Comparison of ENCODE assay signal across 17 cellular contexts in genomic region chr7:31917256-31917655, GRCh38.
A peak's percentile ranks its signal among the peaks of the same experiment; 100 is the strongest.
DNase-seq lines count a peak whose midpoint lies in the region; ATAC-seq, FAIRE-seq and TF ChIP-seq lines count a peak whose summit lies in the region.
"Had no signal": no experiment of that assay in that cellular context is flagged by ENCODE, and none has a peak within 500 bp of the region (broad histone marks: within the 10 kb centered on the region; RNA-seq: fewer than 3 reads in every experiment).

No MANE protein-coding gene starts in this region.

- no peak overlapping the region for H3K4me3 Mint-ChIP-seq in astrocyte (ENCODE audit: unreplicated experiment)
- no peak overlapping the region for H3K4me3 Mint-ChIP-seq in activated naive CD8-positive, alpha-beta T cell treated with anti-CD3 and anti-CD28 coated beads, Interleukin-2, amount 50 U/mL, for 24 hours
- H3K4me3 Mint-ChIP-seq: CD14-positive monocyte; CD4-positive, alpha-beta memory T cell; H9 had no signal

- ATAC-seq in HG03439 (IDR thresholded peaks at IDR 0.05; ENCODE audit: unreplicated experiment) (no peak), HG03432 (IDR thresholded peaks at IDR 0.05; ENCODE audit: unreplicated experiment) (no peak)
- ATAC-seq in activated naive CD8-positive, alpha-beta T cell treated with anti-CD3 and anti-CD28 coated beads, Interleukin-2, amount 50 U/mL, for 24 hours = no peak
- ATAC-seq: A549 had no signal

- H3K27me3 Mint-ChIP-seq in astrocyte (ENCODE audit: low read depth, unreplicated experiment) = no peaks in the 10 kb centered on the region
- no peaks in the 10 kb centered on the region for H3K27me3 Mint-ChIP-seq in activated naive CD8-positive, alpha-beta T cell treated with anti-CD3 and anti-CD28 coated beads, Interleukin-2, amount 50 U/mL, for 24 hours
- H3K27me3 Mint-ChIP-seq: CD4-positive, alpha-beta memory T cell had no signal

- H3K4me1 ChIP-seq in astrocyte (ENCODE audit: insufficient read depth, low read length) = no peaks in the 10 kb centered on the region
- H3K4me1 ChIP-seq: BLaER1 had no signal

- FAIRE-seq in astrocyte (lab: Jason Lieb, UNC) = no peak
- FAIRE-seq: A549, H1 had no signal

- H3K27me3 ChIP-seq in astrocyte (ENCODE audit: insufficient read depth, low read length) = no peaks in the 10 kb centered on the region
- H3K27me3 ChIP-seq: BLaER1 had no signal

- H3K36me3 ChIP-seq in astrocyte (ENCODE audit: insufficient read depth, low read length) = no peaks in the 10 kb centered on the region
- H3K36me3 ChIP-seq: BLaER1 had no signal

- H3K27ac Mint-ChIP-seq in astrocyte (ENCODE audit: unreplicated experiment) = no peak overlapping the region
- no peak overlapping the region for H3K27ac Mint-ChIP-seq in activated naive CD8-positive, alpha-beta T cell treated with anti-CD3 and anti-CD28 coated beads, Interleukin-2, amount 50 U/mL, for 24 hours
- H3K27ac Mint-ChIP-seq: CD4-positive, alpha-beta memory T cell; H9 had no signal

- H3K9ac ChIP-seq in astrocyte (ENCODE audit: low read length) = no peak overlapping the region
- H3K9ac ChIP-seq: BLaER1 had no signal

- no peak for TF ChIP-seq CTCF in astrocyte (IDR thresholded peaks at IDR 0.05; ENCODE audit: insufficient read depth, low read depth, low read length)

- H3K9me3 Mint-ChIP-seq in astrocyte (ENCODE audit: unreplicated experiment) = no peaks in the 10 kb centered on the region
- peaks cover 4% of the 10 kb centered on the region for H3K9me3 Mint-ChIP-seq in activated naive CD8-positive, alpha-beta T cell treated with anti-CD3 and anti-CD28 coated beads, Interleukin-2, amount 50 U/mL, for 24 hours
- H3K9me3 Mint-ChIP-seq: H9 had no signal

- no peaks in the 10 kb centered on the region for H4K20me1 ChIP-seq in astrocyte (ENCODE audit: insufficient read depth, low read length)
- H4K20me1 ChIP-seq: BLaER1 had no signal

- no peak overlapping the region for H3K4me2 ChIP-seq in astrocyte (ENCODE audit: low read length)
- H3K4me2 ChIP-seq: A549, BLaER1 had no signal

- no peak overlapping the region for H2AFZ ChIP-seq in astrocyte (ENCODE audit: low read depth, low read length)

- no peaks in the 10 kb centered on the region for H3K36me3 Mint-ChIP-seq in astrocyte (ENCODE audit: low read depth, unreplicated experiment)
- no peaks in the 10 kb centered on the region for H3K36me3 Mint-ChIP-seq in activated naive CD8-positive, alpha-beta T cell treated with anti-CD3 and anti-CD28 coated beads, Interleukin-2, amount 50 U/mL, for 24 hours (ENCODE audit: low read depth)
- H3K36me3 Mint-ChIP-seq: CD14-positive monocyte; CD4-positive, alpha-beta memory T cell had no signal

- H3K9me3 ChIP-seq in astrocyte (ENCODE audit: insufficient read depth, low read depth, low read length) = no peaks in the 10 kb centered on the region
- H3K9me3 ChIP-seq: A549, BLaER1 had no signal

- peaks cover 9% of the 10 kb centered on the region for H3K4me1 Mint-ChIP-seq in astrocyte (ENCODE audit: low read depth, unreplicated experiment)
- H3K4me1 Mint-ChIP-seq in activated naive CD8-positive, alpha-beta T cell treated with anti-CD3 and anti-CD28 coated beads, Interleukin-2, amount 50 U/mL, for 24 hours = no peaks in the 10 kb centered on the region
- H3K4me1 Mint-ChIP-seq: CD14-positive monocyte; CD4-positive, alpha-beta memory T cell had no signal

- DNase-seq in EH (ENCODE audit: low read depth) = peak; percentile 58
- peak; percentile 79 for DNase-seq in M059J (ENCODE audit: low read depth)
- peak; percentile 42 for DNase-seq in astrocyte (ENCODE audit: low read depth)
- DNase-seq in stromal cell of bone marrow (ENCODE audit: low read depth) = peak; percentile 38
- no peak for DNase-seq in activated naive CD8-positive, alpha-beta T cell treated with anti-CD3 and anti-CD28 coated beads, Interleukin-2, amount 50 U/mL, for 24 hours
- DNase-seq: AML-193; CD4-positive, alpha-beta memory T cell; DMS153; DMS79; GF-D8; H9 had no signal

- H3K79me2 ChIP-seq in astrocyte (ENCODE audit: insufficient read depth, low read length) = peaks cover 16% of the 10 kb centered on the region

- H3K27ac ChIP-seq in astrocyte (ENCODE audit: low read depth, low read length) = no peak overlapping the region
- H3K27ac ChIP-seq: A549, BLaER1 had no signal

- H3K4me3 ChIP-seq in astrocyte (ENCODE audit: insufficient read depth, low read depth, low read length) = no peak overlapping the region
- H3K4me3 ChIP-seq: A549, BLaER1 had no signal
